ENCODE assay signal across 8 cellular contexts in the genomic region with DNA sequence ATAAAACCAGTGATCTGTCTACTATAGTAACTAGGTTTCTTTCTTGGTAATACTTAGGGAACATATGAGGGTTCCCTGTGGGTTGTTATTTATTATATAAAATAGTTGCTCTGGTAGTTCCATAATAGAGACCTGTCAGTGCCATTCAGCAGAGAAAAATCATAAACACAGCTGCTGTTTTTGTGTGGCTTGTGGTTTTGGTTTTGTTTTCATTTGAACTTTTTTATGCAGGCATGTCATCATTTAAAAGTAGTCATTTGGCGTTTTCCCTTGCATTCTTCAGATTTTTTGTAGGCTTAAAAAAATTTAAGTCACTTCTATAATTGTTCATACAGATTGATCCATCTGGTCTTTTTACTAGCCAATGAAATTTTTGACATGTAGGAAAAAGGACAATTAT. TPM values are rescaled to one million over a fixed set of nuclear protein-coding genes. Genes with fewer than 3 reads are reported as not detected.
A peak's percentile ranks its signal among the peaks of the same experiment; 100 is the strongest.
DNase-seq lines count a peak whose midpoint lies in the region; ATAC-seq and TF ChIP-seq lines count a peak whose summit lies in the region.

No MANE protein-coding gene starts in this region.

- H3K4me2 ChIP-seq in skeletal muscle satellite cell (ENCODE audit: low read length), result peak overlapping the region; percentile 58

- peaks cover 20% of the 10 kb centered on the region for H3K4me1 ChIP-seq in skeletal muscle satellite cell (ENCODE audit: control insufficient read depth, insufficient read depth, low read length)

- H3K4me3 ChIP-seq in skeletal muscle satellite cell (ENCODE audit: low read length), result no peak overlapping the region
- H3K4me3 ChIP-seq in lower leg skin (ENCODE audit: low read depth, poor library complexity, severe bottlenecking), result no peak overlapping the region

- peak overlapping the region; percentile 59 for H3K9ac ChIP-seq in skeletal muscle satellite cell (ENCODE audit: low read depth, low read length)

- ATAC-seq in GM19023 (IDR thresholded peaks at IDR 0.05; ENCODE audit: unreplicated experiment) (peak; percentile 81), HG03066 (IDR thresholded peaks at IDR 0.05; ENCODE audit: low read depth, unreplicated experiment) (peak; percentile 93)

- TF ChIP-seq POLR2A in lower leg skin (IDR thresholded peaks at IDR 0.05), result no peak

- H3K27me3 ChIP-seq in skeletal muscle satellite cell (ENCODE audit: control insufficient read depth, insufficient read depth, low read length), result no peaks in the 10 kb centered on the region

- no peaks in the 10 kb centered on the region for H3K36me3 ChIP-seq in skeletal muscle satellite cell (ENCODE audit: insufficient read depth, low read length)

- peak; percentile 58 for DNase-seq in AG08396 (ENCODE audit: low spot score)
- peak; percentile 4 for DNase-seq in activated gamma-delta T cell treated with anti-CD3 and anti-CD28 coated beads, Interleukin-2, amount 50 U/mL, for 16 hours (ENCODE audit: low read depth)
- DNase-seq in midbrain (lab: John Stamatoyannopoulos, UW), result no peak
- no peak for DNase-seq in SK-N-DZ (ENCODE audit: low spot score)
- DNase-seq in lower leg skin (ENCODE audit: low spot score in 2 of 2), result no peak

- TF ChIP-seq CTCF in lower leg skin (IDR thresholded peaks at IDR 0.05), result no peak

- no peaks in the 10 kb centered on the region for H3K9me3 ChIP-seq in skeletal muscle satellite cell (replicated peaks; ENCODE audit: low read length)

- intact Hi-C loops in lower leg skin (cut with DNase I; ENCODE audit: low total_unique reads), result no loop called here

- 18 to 28% methylated on average over 1 of the region's 1 CpG for WGBS in lower leg skin, 2 donors

RNA-seq across cellular contexts. Expression of a gene that starts 47.9 kb away (rescaled TPM):
- 17.7 and 19.5 TPM in 2 replicates for total RNA-seq in skeletal muscle satellite cell (2012; rRNA removed)
- 8.7 and 11.9 TPM in 2 replicates for polyA plus RNA-seq in SK-N-DZ (2014; cell fraction: cytosol; rRNA removed)
- 12.2 and 13.8 TPM in 2 replicates for polyA plus RNA-seq in SK-N-DZ (2014; cell fraction: nucleus; rRNA removed)
- total RNA-seq in lower leg skin, result 10 to 100 TPM; 18.4 to 22.4 (median 21.3) TPM

RNA-seq across cellular contexts. Expression of a gene that starts 54.8 kb away (rescaled TPM):
- 0.87 and 1.5 TPM in 2 replicates for total RNA-seq in skeletal muscle satellite cell (2012; rRNA removed)
- 2.2 and 2.9 TPM in 2 replicates for polyA plus RNA-seq in SK-N-DZ (2014; cell fraction: cytosol; rRNA removed)
- 3.9 and 10.8 TPM in 2 replicates for polyA plus RNA-seq in SK-N-DZ (2014; cell fraction: nucleus; rRNA removed)
- 1 to 10 TPM in 2 of 4 donors, under 1 TPM in 2; 0.19 to 1.5 (median 0.87) TPM for total RNA-seq in lower leg skin

Comparison
In these comparisons a context has a peak if more than half of its experiments do, and no peak if none do; other contexts are left out.
1. DNase-seq: peak in AG08396 (single experiment) and activated gamma-delta T cell treated with anti-CD3 and anti-CD28 coated beads, Interleukin-2, amount 50 U/mL, for 16 hours (single experiment); none in midbrain (single experiment), SK-N-DZ (single experiment) and lower leg skin (0 of 2).